In the genomic region with DNA sequence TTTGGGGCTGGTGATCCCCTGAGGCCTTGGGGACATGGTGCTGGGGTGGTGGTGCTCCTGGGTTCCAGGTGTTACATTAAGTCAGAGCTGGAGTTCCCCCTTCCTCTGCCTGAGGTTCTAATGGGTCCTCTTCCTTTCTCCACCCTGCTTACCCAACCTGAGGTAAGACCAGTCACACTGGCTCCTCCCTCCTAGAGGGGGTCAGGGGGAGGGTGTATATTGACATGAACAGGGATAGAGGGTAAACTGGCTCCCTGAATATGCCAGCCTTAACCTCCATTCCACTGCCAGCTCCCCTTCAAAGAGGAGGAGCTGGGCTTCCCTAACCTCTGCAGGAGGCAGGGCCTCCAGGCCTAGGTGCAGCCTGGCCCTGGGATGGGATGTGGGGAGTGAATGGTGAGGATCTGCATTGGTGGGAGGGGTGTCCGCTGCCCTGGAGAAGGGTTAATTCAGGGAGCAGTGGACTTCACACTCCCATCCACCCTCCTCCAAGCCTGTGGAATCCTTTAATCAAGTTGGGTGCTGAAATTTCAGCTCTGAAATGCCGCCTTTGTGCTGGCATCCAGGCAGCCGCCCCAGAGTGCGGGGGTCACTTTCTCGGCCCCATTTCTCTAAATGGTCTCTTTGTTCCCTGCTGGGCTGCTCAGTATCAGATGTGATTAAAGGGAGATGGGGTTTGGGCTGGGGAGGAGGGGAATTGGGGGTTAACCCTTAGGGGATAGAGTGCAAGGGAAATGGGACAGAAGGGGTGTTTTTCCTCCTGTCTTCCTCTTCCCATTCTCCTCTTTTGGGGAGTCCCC, we compare ENCODE assay signal across 26 cellular contexts. TPM values are rescaled to one million over a fixed set of nuclear protein-coding genes. Genes with fewer than 3 reads are reported as not detected.
DNase-seq lines count a peak whose midpoint lies in the region; ATAC-seq and TF ChIP-seq lines count a peak whose summit lies in the region.
"Had no signal": no experiment of that assay in that cellular context is flagged by ENCODE, and none has a peak within 500 bp of the region (broad histone marks: within the 10 kb centered on the region; RNA-seq: fewer than 3 reads in every experiment).

No MANE protein-coding gene starts in this region.

- H3K79me2 ChIP-seq in neural progenitor cell (ENCODE audit: low read depth): peaks cover 9% of the 10 kb centered on the region

- peak in 1 of 2 donors; percentile 75 for TF ChIP-seq EP300 in tibial nerve (IDR thresholded peaks at IDR 0.05)

- no peak overlapping the region for H3K27ac ChIP-seq in right cardiac atrium (ENCODE audit: low read length)
- peak overlapping the region; percentile 71 for H3K27ac ChIP-seq in endodermal cell (ENCODE audit: low read depth, low read length)
- peak overlapping the region; percentile 49 for H3K27ac ChIP-seq in neural progenitor cell
- peak overlapping the region; percentile 51 to 80 (median 66) for H3K27ac ChIP-seq in tibial nerve
- H3K27ac ChIP-seq: A549, pancreas had no signal

- TF ChIP-seq CTCF in endodermal cell (conservative IDR thresholded peaks at IDR 0.05) (no peak), neural progenitor cell (IDR thresholded peaks at IDR 0.05) (no peak), tibial nerve (IDR thresholded peaks at IDR 0.05) (no peak)

- no peaks in the 10 kb centered on the region for H3K27me3 ChIP-seq in right cardiac atrium (ENCODE audit: control insufficient read depth, insufficient read depth)
- no peaks in the 10 kb centered on the region for H3K27me3 ChIP-seq in endodermal cell (ENCODE audit: control insufficient read depth, insufficient read depth, low read length, poor library complexity, severe bottlenecking)
- H3K27me3 ChIP-seq in neural progenitor cell: no peaks in the 10 kb centered on the region
- H3K27me3 ChIP-seq in tibial nerve: no peaks in the 10 kb centered on the region
- H3K27me3 ChIP-seq: pancreas had no signal

- H2AFZ ChIP-seq in neural progenitor cell (replicated peaks): no peak overlapping the region

- H3K36me3 Mint-ChIP-seq in endodermal cell (ENCODE audit: low read depth) (peaks cover 42% of the 10 kb centered on the region), neural progenitor cell (peaks cover 16% of the 10 kb centered on the region)

- 85% methylated on average over 5 of the region's 5 CpGs for WGBS in right cardiac atrium
- 83 to 87% methylated on average over 3 to 4 of the region's 5 CpGs for WGBS in endodermal cell (ENCODE audit: insufficient coverage in 1 of 2, insufficient read length in 1 of 2), 2 experiments
- WGBS in tibial nerve, 2 donors: 57 to 63% methylated on average over 5 of the region's 5 CpGs

- H3K36me3 ChIP-seq in endodermal cell (ENCODE audit: control insufficient read depth, insufficient read depth, low read length) (peaks cover 31% of the 10 kb centered on the region), neural progenitor cell (no peaks in the 10 kb centered on the region), tibial nerve (peaks cover 0 to 64% (median 5%) of the 10 kb centered on the region in 3 donors)

- no peak for ATAC-seq in right cardiac atrium
- no peak for ATAC-seq in Right ventricle myocardium inferior
- ATAC-seq in HG03045 (IDR thresholded peaks at IDR 0.05; ENCODE audit: unreplicated experiment): no peak
- ATAC-seq: A549; activated T-cell treated with anti-CD3 and anti-CD28 coated beads, Interleukin-2, amount 50 U/mL, for 4 hours; left cardiac atrium; naive thymus-derived CD4-positive, alpha-beta T cell had no signal

- H3K27me3 Mint-ChIP-seq in endodermal cell (ENCODE audit: insufficient read depth) (no peaks in the 10 kb centered on the region), neural progenitor cell (ENCODE audit: insufficient read depth, low read depth) (peaks cover 2% of the 10 kb centered on the region)
- H3K27me3 Mint-ChIP-seq: naive thymus-derived CD4-positive, alpha-beta T cell had no signal

- no peak overlapping the region for H3K4me3 Mint-ChIP-seq in endodermal cell
- H3K4me3 Mint-ChIP-seq in neural progenitor cell: no peak overlapping the region
- H3K4me3 Mint-ChIP-seq: activated T-cell treated with anti-CD3 and anti-CD28 coated beads, Interleukin-2, amount 50 U/mL, for 4 hours; naive thymus-derived CD4-positive, alpha-beta T cell; T-helper 1 cell treated with Interleukin-12 subunit alpha and Interleukin-12 subunit beta and Interleukin-4 antibody, amounts not matched to agents 30 μg/mL and 1 μg/mL, for 36 hours had no signal

- H3K9ac ChIP-seq in endodermal cell (ENCODE audit: extremely low read depth, low read length, poor library complexity, severe bottlenecking) (no peak overlapping the region), neural progenitor cell (no peak overlapping the region)

- TF ChIP-seq POLR2A in tibial nerve (IDR thresholded peaks at IDR 0.05): no peak

- H3F3A ChIP-seq in neural progenitor cell (ENCODE audit: low read depth): peaks cover 58% of the 10 kb centered on the region

- peaks cover 12% of the 10 kb centered on the region for H4K20me1 ChIP-seq in neural progenitor cell (ENCODE audit: low read depth)

- peak overlapping the region; percentile 48 for H3K4me2 ChIP-seq in neural progenitor cell
- H3K4me2 ChIP-seq: A549 had no signal

- DNase-seq in right cardiac atrium (peak in 2 of 3 donors; percentile 2 to 38), Right ventricle myocardium inferior (ENCODE audit: missing footprints) (no peak), endodermal cell (no peak), neural progenitor cell (ENCODE audit: low spot score) (no peak), tibial nerve (ENCODE audit: low spot score in 2 of 2) (no peak), OCI-M1 (lab: John Stamatoyannopoulos, UW) (no peak), NCI-H1417 (lab: John Stamatoyannopoulos, UW) (no peak)
- DNase-seq: activated CD4-positive, alpha-beta T cell treated with anti-CD3 and anti-CD28 coated beads for 1 hour; activated T-cell treated with anti-CD3 and anti-CD28 coated beads, Interleukin-2, amount 50 U/mL, for 4 hours; COR-L47; GF-D8; glutamatergic neuron; GOT3; left cardiac atrium; mesenchymal stem cell; naive thymus-derived CD4-positive, alpha-beta T cell; NCI-H2171 treated with DMSO at 0.1 percent for 48 hours; NCI-H526; pancreas had no signal

- H3K4me3 ChIP-seq in right cardiac atrium (ENCODE audit: low read length) (no peak overlapping the region), endodermal cell (ENCODE audit: low read length) (no peak overlapping the region), neural progenitor cell (no peak overlapping the region), tibial nerve (no peak overlapping the region)
- H3K4me3 ChIP-seq: A549, pancreas had no signal

- H3K27ac Mint-ChIP-seq in endodermal cell (peak overlapping the region; percentile 72), neural progenitor cell (no peak overlapping the region)
- H3K27ac Mint-ChIP-seq: naive thymus-derived CD4-positive, alpha-beta T cell; T-helper 1 cell treated with Interleukin-12 subunit alpha and Interleukin-12 subunit beta and Interleukin-4 antibody, amounts not matched to agents 30 μg/mL and 1 μg/mL, for 36 hours had no signal

- intact Hi-C loops in right cardiac atrium (cut with DNase I) (loop anchor here in 2 of 4 donors (5.0 to 10.0 kb wide), 2 partner anchors 141 to 154 kb away; no protein-coding TSS in a partner anchor), Right ventricle myocardium inferior (cut with DNase I) (no loop called here)

- H3K9me3 Mint-ChIP-seq in endodermal cell (no peaks in the 10 kb centered on the region), neural progenitor cell (no peaks in the 10 kb centered on the region)
- H3K9me3 Mint-ChIP-seq: activated T-cell treated with anti-CD3 and anti-CD28 coated beads, Interleukin-2, amount 50 U/mL, for 4 hours; T-helper 1 cell treated with Interleukin-12 subunit alpha and Interleukin-12 subunit beta and Interleukin-4 antibody, amounts not matched to agents 30 μg/mL and 1 μg/mL, for 36 hours had no signal

- H3K9me3 ChIP-seq in right cardiac atrium (ENCODE audit: control insufficient read depth, low read length): no peaks in the 10 kb centered on the region
- H3K9me3 ChIP-seq in endodermal cell (ENCODE audit: control insufficient read depth, low read length): no peaks in the 10 kb centered on the region
- no peaks in the 10 kb centered on the region for H3K9me3 ChIP-seq in neural progenitor cell (ENCODE audit: low read depth)
- no peaks in the 10 kb centered on the region for H3K9me3 ChIP-seq in tibial nerve
- H3K9me3 ChIP-seq: A549, pancreas had no signal

- H3K4me1 ChIP-seq in right cardiac atrium (ENCODE audit: control insufficient read depth, insufficient read depth, low read length): peaks cover 3% of the 10 kb centered on the region
- H3K4me1 ChIP-seq in endodermal cell (ENCODE audit: control insufficient read depth, insufficient read depth, low read length): peaks cover 15% of the 10 kb centered on the region
- peaks cover 38% of the 10 kb centered on the region for H3K4me1 ChIP-seq in neural progenitor cell
- H3K4me1 ChIP-seq in tibial nerve: peaks cover 0 to 74% (median 22%) of the 10 kb centered on the region in 4 donors
- H3K4me1 ChIP-seq: A549, pancreas had no signal

- H3K4me1 Mint-ChIP-seq in endodermal cell: peaks cover 13% of the 10 kb centered on the region
- H3K4me1 Mint-ChIP-seq in neural progenitor cell: peaks cover 30% of the 10 kb centered on the region

RNA-seq across cellular contexts. Expression of a gene that starts 15.2 kb away (rescaled TPM):
- total RNA-seq in right cardiac atrium (10 to 100 TPM; 62.1 to 85.5 (median 76.9) TPM), Right ventricle myocardium inferior (88.8 TPM), endodermal cell (100 to 1,000 TPM in 1 of 2 donors, 10 to 100 TPM in 1; 98.0 to 105 TPM), neural progenitor cell (ENCODE audit: low replicate concordance) (75.5 and 76.1 TPM in 2 replicates), tibial nerve (100 to 1,000 TPM in 3 of 4 donors, 10 to 100 TPM in 1; 54.7 to 181 (median 120) TPM)
- 159 TPM for polyA plus RNA-seq in right cardiac atrium
- polyA plus RNA-seq in endodermal cell (2013, experiment 1 of 2): 122 TPM
- polyA plus RNA-seq in endodermal cell (2013, experiment 2 of 2): 100 TPM

RNA-seq across cellular contexts. Expression of a gene that starts 15.3 kb away (rescaled TPM):
- total RNA-seq in right cardiac atrium (under 1 TPM; 0.19 to 0.46 (median 0.27) TPM), Right ventricle myocardium inferior (0.68 TPM), endodermal cell (under 1 TPM; 0.29 to 0.44 TPM), neural progenitor cell (ENCODE audit: low replicate concordance) (0.26 and 0.46 TPM in 2 replicates), tibial nerve (under 1 TPM in 1 of 4 donors, not detected in 3; 0.21 TPM)
- 0.54 TPM for polyA plus RNA-seq in right cardiac atrium
- 1.4 TPM for polyA plus RNA-seq in endodermal cell (2013, experiment 1 of 2)
- polyA plus RNA-seq in endodermal cell (2013, experiment 2 of 2): 1.1 TPM
- total RNA-seq: bronchial epithelial cell had no signal
- polyA plus RNA-seq: naive thymus-derived CD4-positive, alpha-beta T cell had no signal

RNA-seq across cellular contexts. Expression of a gene that starts 15.7 kb away (rescaled TPM):
- total RNA-seq in right cardiac atrium (1 to 10 TPM; 3.5 to 5.9 (median 4.6) TPM), Right ventricle myocardium inferior (1.9 TPM), endodermal cell (10 to 100 TPM; 11.2 to 13.4 TPM), neural progenitor cell (ENCODE audit: low replicate concordance) (0.99 and 4.5 TPM in 2 replicates), tibial nerve (10 to 100 TPM; 59.9 to 94.0 (median 84.2) TPM)
- 5.8 TPM for polyA plus RNA-seq in right cardiac atrium
- 45.9 TPM for polyA plus RNA-seq in endodermal cell (2013, experiment 1 of 2)
- polyA plus RNA-seq in endodermal cell (2013, experiment 2 of 2): 42.6 TPM
- total RNA-seq: activated CD8-positive, alpha-beta memory T cell treated with anti-CD3 and anti-CD28 coated beads for 36 hours; activated T-cell treated with anti-CD3 and anti-CD28 coated beads, Interleukin-2, amount 50 U/mL, for 4 hours; bronchial epithelial cell; HT1080; naive thymus-derived CD4-positive, alpha-beta T cell had no signal
- polyA plus RNA-seq: A549; BJ; naive thymus-derived CD4-positive, alpha-beta T cell had no signal

Comparison
In these comparisons a context has a peak if more than half of its experiments do, and no peak if none do; other contexts are left out.
1. DNase-seq: peak in right cardiac atrium (2 of 3); none in Right ventricle myocardium inferior (single experiment), endodermal cell (single experiment), neural progenitor cell (single experiment), tibial nerve (0 of 2), OCI-M1 (single experiment) and NCI-H1417 (0 of 3).
2. RNA of a gene that starts 15.7 kb away (total RNA-seq): 59.9 to 94.0 TPM in tibial nerve; 11.2 to 13.4 TPM in endodermal cell, 3.5 to 5.9 TPM in right cardiac atrium, 1.9 TPM in Right ventricle myocardium inferior (single experiment) and 0.99 to 4.5 TPM in neural progenitor cell; every median in the first group is over 4 times any median in the second.